12 cellular contexts compared by ENCODE assay signal in the genomic region with DNA sequence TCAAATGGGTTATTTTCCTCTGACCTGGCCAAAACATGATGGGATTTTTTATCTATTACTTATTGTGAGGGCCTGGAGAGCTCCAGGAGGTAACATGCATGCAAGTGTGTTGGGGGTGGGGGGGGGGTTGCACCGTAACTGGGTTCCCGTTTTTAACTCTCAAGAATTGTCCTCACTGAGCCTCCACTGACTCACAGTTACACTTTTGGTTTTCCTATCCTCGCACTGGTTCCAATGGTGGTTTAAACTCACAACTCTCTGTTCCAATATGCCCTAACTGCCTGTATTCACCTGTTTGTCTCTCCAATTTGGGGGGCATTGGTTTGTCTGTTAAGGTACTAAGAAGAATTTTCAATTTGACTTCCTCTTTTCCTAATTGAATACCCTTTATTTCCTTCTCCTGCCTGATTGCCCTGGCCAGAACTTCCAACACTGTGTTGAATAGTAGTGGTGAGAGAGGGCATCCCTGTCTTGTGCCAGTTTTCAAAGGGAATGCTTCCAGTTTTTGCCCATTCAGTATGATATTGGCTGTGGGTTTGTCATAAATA. TPM values are rescaled to one million over a fixed set of nuclear protein-coding genes. Genes with fewer than 3 reads are reported as not detected.
"Had no signal": no experiment of that assay in that cellular context is flagged by ENCODE, and none has a peak within 500 bp of the region (broad histone marks: within the 10 kb centered on the region; RNA-seq: fewer than 3 reads in every experiment).

No MANE protein-coding gene starts in this region.

RNA-seq across cellular contexts. Expression of gene GLRA3, which starts 28.3 kb away (rescaled TPM):
- total RNA-seq: activated CD4-positive, alpha-beta T cell treated with anti-CD3 and anti-CD28 coated beads, Interleukin-2, amount 10 ng/mL, durations not matched to agents 24 days and 14 days; activated CD8-positive, alpha-beta memory T cell treated with anti-CD3 and anti-CD28 coated beads for 36 hours; activated CD8-positive, alpha-beta T cell treated with anti-CD3 and anti-CD28 coated beads for 36 hours; activated naive CD8-positive, alpha-beta T cell treated with anti-CD3 and anti-CD28 coated beads for 36 hours; activated T-cell treated with anti-CD3 and anti-CD28 coated beads, Interleukin-2, amount 50 U/mL, for 72 hours; activated T-helper 17 cell treated with anti-CD3 and anti-CD28 coated beads, Interleukin-2, amount 50 U/mL, for 72 hours; aorta; LHCN-M2; RPMI7951; SJCRH30; T-helper 1 cell treated with Interleukin-12 subunit alpha and Interleukin-12 subunit beta and Interleukin-4 antibody, amounts not matched to agents 30 ng/mL and 1 ng/mL, for 36 hours; T-helper 2 cell treated with Interferon-gamma antibody and Interleukin-4, amounts not matched to agents 100 ng/mL and 5 ng/mL, for 36 hours had no signal
- polyA plus RNA-seq: aorta had no signal
